Comparison of ENCODE assay signal across 25 cellular contexts in genomic region chr11:1561266-1561665, GRCh38. TPM values are rescaled to one million over a fixed set of nuclear protein-coding genes. Genes with fewer than 3 reads are reported as not detected.
"Had no signal": no experiment of that assay in that cellular context is flagged by ENCODE, and none has a peak within 500 bp of the region (broad histone marks: within the 10 kb centered on the region; RNA-seq: fewer than 3 reads in every experiment).

No MANE protein-coding gene starts in this region.

- H3K27ac Mint-ChIP-seq: activated CD4-positive, alpha-beta memory T cell treated with anti-CD3 and anti-CD28 coated beads, Interleukin-2, amount 10 ng/mL, durations not matched to agents 7 days and 5 days; activated T-helper 17 cell treated with anti-CD3 and anti-CD28 coated beads, Interleukin-2, amount 50 U/mL, for 72 hours had no signal

- H3K27me3 ChIP-seq: upper lobe of left lung had no signal

- H3K27me3 Mint-ChIP-seq: activated CD4-positive, alpha-beta memory T cell treated with anti-CD3 and anti-CD28 coated beads, Interleukin-2, amount 10 ng/mL, durations not matched to agents 7 days and 5 days; activated T-helper 17 cell treated with anti-CD3 and anti-CD28 coated beads, Interleukin-2, amount 50 U/mL, for 72 hours; brain had no signal

- H3K36me3 Mint-ChIP-seq: naive B cell had no signal

- H3K4me1 ChIP-seq: parathyroid adenoma had no signal

- H3K27ac ChIP-seq: neutrophil, parathyroid adenoma had no signal

- DNase-seq: activated CD4-positive, alpha-beta memory T cell treated with anti-CD3 and anti-CD28 coated beads, Interleukin-2, amount 10 ng/mL, durations not matched to agents 7 days and 5 days; activated CD4-positive, alpha-beta T cell treated with anti-CD3 and anti-CD28 coated beads for 48 hours; activated CD4-positive, CD25-positive, alpha-beta regulatory T cell; activated naive CD4-positive, alpha-beta T cell treated with Interleukin-2 at 50 U/mL for 16 hours; activated T-cell treated with anti-CD3 and anti-CD28 coated beads, Interleukin-2, amount 50 U/mL, for 1 hour; central memory CD4-positive, alpha-beta T cell; left ventricle myocardium superior; mesenchymal stem cell; naive B cell; stimulated activated CD4-positive, alpha-beta T cell treated with anti-CD3 and anti-CD28 coated beads, Interleukin-12 subunit alpha, Interleukin-12 subunit beta, amount 100 ng/mL, for 4 hours; stimulated activated CD4-positive, alpha-beta T cell treated with anti-CD3 and anti-CD28 coated beads, Interleukin-1b, Interleukin-23, amount 100 ng/mL, for 48 hours; stimulated activated CD8-positive, alpha-beta memory T cell treated with anti-CD3 and anti-CD28 coated beads, Interleukin-4, amount 100 ng/mL, for 48 hours; stimulated activated naive CD4-positive, alpha-beta T cell treated with Interleukin-2 at 50 U/mL for 16 hours; substantia nigra; T-helper 1 cell; T-helper 9 cell had no signal

- H3K9me3 ChIP-seq: mucosa of descending colon, neutrophil, upper lobe of left lung had no signal

- ATAC-seq: activated T-helper 17 cell treated with anti-CD3 and anti-CD28 coated beads, Interleukin-2, amount 50 U/mL, for 72 hours; left ventricle myocardium superior; mucosa of descending colon had no signal

- H3K9me3 Mint-ChIP-seq: activated CD4-positive, alpha-beta memory T cell treated with anti-CD3 and anti-CD28 coated beads, Interleukin-2, amount 10 ng/mL, durations not matched to agents 7 days and 5 days; activated T-helper 17 cell treated with anti-CD3 and anti-CD28 coated beads, Interleukin-2, amount 50 U/mL, for 72 hours; brain; naive B cell had no signal

- H3K36me3 ChIP-seq: neutrophil had no signal

- H3K4me1 Mint-ChIP-seq: activated CD4-positive, alpha-beta memory T cell treated with anti-CD3 and anti-CD28 coated beads, Interleukin-2, amount 10 ng/mL, durations not matched to agents 7 days and 5 days; activated T-helper 17 cell treated with anti-CD3 and anti-CD28 coated beads, Interleukin-2, amount 50 U/mL, for 72 hours; naive B cell had no signal

- H3K4me3 ChIP-seq: mucosa of descending colon, upper lobe of left lung had no signal

- H3K4me3 Mint-ChIP-seq: activated CD4-positive, alpha-beta memory T cell treated with anti-CD3 and anti-CD28 coated beads, Interleukin-2, amount 10 ng/mL, durations not matched to agents 7 days and 5 days; activated T-helper 17 cell treated with anti-CD3 and anti-CD28 coated beads, Interleukin-2, amount 50 U/mL, for 72 hours; brain; naive B cell had no signal

- FAIRE-seq: colon had no signal

RNA-seq across cellular contexts. Expression of gene KRTAP5-1, which starts 23.8 kb away (rescaled TPM):
- total RNA-seq: activated CD4-positive, alpha-beta memory T cell treated with anti-CD3 and anti-CD28 coated beads, Interleukin-2, amount 10 ng/mL, durations not matched to agents 7 days and 5 days; activated T-helper 17 cell treated with anti-CD3 and anti-CD28 coated beads, Interleukin-2, amount 50 U/mL, for 72 hours; left ventricle myocardium superior; mucosa of descending colon; renal cortical epithelial cell; upper lobe of left lung had no signal
- polyA plus RNA-seq: esophagus had no signal

RNA-seq across cellular contexts. Expression of gene KRTAP5-2, which starts 36.8 kb away (rescaled TPM):
- total RNA-seq: activated CD4-positive, alpha-beta memory T cell treated with anti-CD3 and anti-CD28 coated beads, Interleukin-2, amount 10 ng/mL, durations not matched to agents 7 days and 5 days; activated T-helper 17 cell treated with anti-CD3 and anti-CD28 coated beads, Interleukin-2, amount 50 U/mL, for 72 hours; left ventricle myocardium superior; mucosa of descending colon; renal cortical epithelial cell; upper lobe of left lung had no signal
- polyA plus RNA-seq: esophagus had no signal

RNA-seq across cellular contexts. Expression of gene KRTAP5-3, which starts 47.0 kb away (rescaled TPM):
- total RNA-seq: activated CD4-positive, alpha-beta memory T cell treated with anti-CD3 and anti-CD28 coated beads, Interleukin-2, amount 10 ng/mL, durations not matched to agents 7 days and 5 days; activated T-helper 17 cell treated with anti-CD3 and anti-CD28 coated beads, Interleukin-2, amount 50 U/mL, for 72 hours; left ventricle myocardium superior; mucosa of descending colon; renal cortical epithelial cell; upper lobe of left lung had no signal
- polyA plus RNA-seq: esophagus had no signal
